ENCODE assay signal across 3 cellular contexts in the genomic region with DNA sequence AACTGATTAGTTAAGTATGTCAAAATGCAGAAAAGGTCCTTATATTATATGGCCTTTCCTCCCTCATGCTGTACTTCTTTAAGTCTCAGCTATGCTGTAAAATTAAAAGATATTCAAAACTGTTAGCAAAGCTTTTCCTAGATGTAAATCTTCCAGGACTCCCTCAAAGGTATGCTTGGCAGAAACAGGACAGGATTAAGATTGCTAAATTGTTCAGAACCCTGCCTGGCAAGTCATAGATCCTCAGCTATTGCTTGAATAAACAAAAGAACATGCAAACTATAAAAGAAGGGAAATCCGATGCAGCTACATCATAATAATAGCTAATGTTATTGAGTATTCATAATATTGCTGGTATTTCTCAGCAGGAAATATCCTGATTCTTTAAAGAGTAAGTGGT.
TF ChIP-seq lines count a peak whose summit lies in the region.

No MANE protein-coding gene starts in this region.

TF ChIP-seq in IMR-90, 13 proteins besides CTCF, POLR2A, EP300 and RAD21:
- TF ChIP-seq RCOR1 (IDR thresholded peaks at IDR 0.05; ENCODE audit: insufficient replicate concordance, low read length) = no peak
- TF ChIP-seq BHLHE40 (IDR thresholded peaks at IDR 0.05; ENCODE audit: low read depth, low read length) = no peak
- TF ChIP-seq CEBPB (IDR thresholded peaks at IDR 0.05; ENCODE audit: low read depth, low read length) = no peak
- TF ChIP-seq MXI1 (IDR thresholded peaks at IDR 0.05; ENCODE audit: borderline replicate concordance, low read depth, low read length) = no peak
- TF ChIP-seq SMC3 (IDR thresholded peaks at IDR 0.05; ENCODE audit: low read depth, low read length) = no peak
- no peak for TF ChIP-seq MAZ (IDR thresholded peaks at IDR 0.05; ENCODE audit: borderline replicate concordance, low read depth, low read length)
- no peak for TF ChIP-seq NFE2L2 (IDR thresholded peaks at IDR 0.05; ENCODE audit: low read depth, low read length)
- no peak for TF ChIP-seq RFX5 (IDR thresholded peaks at IDR 0.05; ENCODE audit: low read depth, low read length)
- TF ChIP-seq, protein P1, sequence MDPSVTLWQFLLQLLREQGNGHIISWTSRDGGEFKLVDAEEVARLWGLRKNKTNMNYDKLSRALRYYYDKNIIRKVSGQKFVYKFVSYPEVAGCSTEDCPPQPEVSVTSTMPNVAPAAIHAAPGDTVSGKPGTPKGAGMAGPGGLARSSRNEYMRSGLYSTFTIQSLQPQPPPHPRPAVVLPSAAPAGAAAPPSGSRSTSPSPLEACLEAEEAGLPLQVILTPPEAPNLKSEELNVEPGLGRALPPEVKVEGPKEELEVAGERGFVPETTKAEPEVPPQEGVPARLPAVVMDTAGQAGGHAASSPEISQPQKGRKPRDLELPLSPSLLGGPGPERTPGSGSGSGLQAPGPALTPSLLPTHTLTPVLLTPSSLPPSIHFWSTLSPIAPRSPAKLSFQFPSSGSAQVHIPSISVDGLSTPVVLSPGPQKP (IDR thresholded peaks at IDR 0.05; ENCODE audit: borderline replicate concordance, low read depth, low read length) = no peak
- TF ChIP-seq CHD1 (IDR thresholded peaks at IDR 0.05; ENCODE audit: low read depth, low read length) = no peak
- no peak for TF ChIP-seq MAFK (IDR thresholded peaks at IDR 0.05; ENCODE audit: low read depth, low read length)
- TF ChIP-seq FOS (IDR thresholded peaks at IDR 0.05; ENCODE audit: low read depth, low read length) = no peak
- TF ChIP-seq, protein P2, sequence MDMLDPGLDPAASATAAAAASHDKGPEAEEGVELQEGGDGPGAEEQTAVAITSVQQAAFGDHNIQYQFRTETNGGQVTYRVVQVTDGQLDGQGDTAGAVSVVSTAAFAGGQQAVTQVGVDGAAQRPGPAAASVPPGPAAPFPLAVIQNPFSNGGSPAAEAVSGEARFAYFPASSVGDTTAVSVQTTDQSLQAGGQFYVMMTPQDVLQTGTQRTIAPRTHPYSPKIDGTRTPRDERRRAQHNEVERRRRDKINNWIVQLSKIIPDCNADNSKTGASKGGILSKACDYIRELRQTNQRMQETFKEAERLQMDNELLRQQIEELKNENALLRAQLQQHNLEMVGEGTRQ (IDR thresholded peaks at IDR 0.05; ENCODE audit: low read depth, low read length) = no peak

TF ChIP-seq in endothelial cell of umbilical vein, 7 proteins besides CTCF, POLR2A, EP300 and RAD21:
- TF ChIP-seq MYC (IDR thresholded peaks at IDR 0.05; ENCODE audit: low read depth, low read length) (no peak), JUN (IDR thresholded peaks at IDR 0.05; ENCODE audit: borderline replicate concordance, insufficient read depth, insufficient read length, low read depth) (no peak), POLR2AphosphoS5 (IDR thresholded peaks at IDR 0.05; ENCODE audit: insufficient read depth, low read depth, low read length) (no peak), FOS (IDR thresholded peaks at IDR 0.05; ENCODE audit: borderline replicate concordance, insufficient read depth, low read length) (no peak), GATA2 (IDR thresholded peaks at IDR 0.05; ENCODE audit: insufficient read depth, insufficient read length, low read depth, low read length) (no peak), EZH2 (IDR thresholded peaks at IDR 0.05; ENCODE audit: borderline replicate concordance, low read depth, low read length, severe bottlenecking) (no peak)
- TF ChIP-seq, protein P3, sequence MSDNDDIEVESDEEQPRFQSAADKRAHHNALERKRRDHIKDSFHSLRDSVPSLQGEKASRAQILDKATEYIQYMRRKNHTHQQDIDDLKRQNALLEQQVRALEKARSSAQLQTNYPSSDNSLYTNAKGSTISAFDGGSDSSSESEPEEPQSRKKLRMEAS (IDR thresholded peaks at IDR 0.05; ENCODE audit: insufficient read depth, insufficient read length) = no peak

TF ChIP-seq in WTC11, 78 proteins besides CTCF, POLR2A, EP300 and RAD21 (continued from another document):
- TF ChIP-seq ZNF263 (CRISPR knock-in tag; IDR thresholded peaks at IDR 0.05; ENCODE audit: low read depth) (no peak), ZNF396 (CRISPR knock-in tag; IDR thresholded peaks at IDR 0.05; ENCODE audit: borderline replicate concordance) (no peak), NFE2L1 (CRISPR knock-in tag; IDR thresholded peaks at IDR 0.05) (no peak)
- TF ChIP-seq, protein P4, sequence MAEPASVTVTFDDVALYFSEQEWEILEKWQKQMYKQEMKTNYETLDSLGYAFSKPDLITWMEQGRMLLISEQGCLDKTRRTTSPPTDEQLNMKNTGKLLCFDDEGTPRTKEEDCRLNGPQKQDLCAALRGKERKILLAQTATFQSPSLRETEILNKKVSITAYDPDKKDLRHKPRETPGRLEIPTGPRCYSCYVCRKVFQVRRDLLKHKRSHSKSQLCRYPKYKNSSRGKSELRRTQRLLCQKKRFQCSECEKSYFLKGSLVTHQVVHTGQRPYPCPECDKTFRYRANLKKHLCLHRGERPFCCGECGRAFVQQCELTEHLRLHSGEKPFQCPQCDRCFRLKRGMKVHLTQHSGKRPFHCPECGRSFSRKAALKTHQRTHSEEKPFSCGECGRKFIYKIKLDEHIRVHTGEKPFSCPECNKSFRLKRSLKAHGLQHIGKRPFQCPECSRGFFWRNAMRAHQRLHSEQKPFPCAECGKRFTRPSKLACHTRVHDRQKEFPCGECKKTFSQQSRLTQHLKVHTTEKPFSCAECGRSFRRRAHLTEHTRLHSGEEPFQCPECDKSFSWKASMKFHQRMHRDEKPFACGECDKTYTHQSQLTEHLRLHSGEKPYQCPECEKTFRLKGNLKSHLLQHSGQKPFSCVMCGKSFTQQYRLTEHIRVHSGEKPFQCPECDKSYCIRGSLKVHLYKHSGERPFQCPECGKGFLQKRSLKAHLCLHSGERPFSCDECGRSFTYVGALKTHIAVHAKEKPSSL (CRISPR knock-in tag; conservative IDR thresholded peaks at IDR 0.05) = no peak
